23 cellular contexts compared by ENCODE assay signal in the genomic region with DNA sequence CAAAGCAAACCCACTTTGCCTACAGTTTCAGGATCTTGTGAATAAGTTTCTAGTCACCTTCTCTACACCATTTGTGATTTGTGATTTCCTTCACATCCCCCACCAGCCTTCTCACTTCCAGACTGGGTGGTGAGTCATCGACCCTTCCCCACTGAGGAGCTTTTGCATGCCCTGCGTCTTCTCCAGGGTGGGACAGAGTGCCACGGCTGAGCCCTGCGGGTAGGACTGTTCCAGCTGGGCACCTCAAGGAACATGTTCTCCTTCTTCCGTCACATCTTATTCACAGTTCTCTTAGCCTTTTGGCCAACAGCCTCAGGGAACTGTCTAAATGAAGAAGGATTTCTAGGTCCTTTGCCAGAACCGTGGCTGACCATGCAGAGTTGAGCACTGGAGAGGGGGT.
DNase-seq lines count a peak whose midpoint lies in the region; ATAC-seq, FAIRE-seq and TF ChIP-seq lines count a peak whose summit lies in the region.
"Had no signal": no experiment of that assay in that cellular context is flagged by ENCODE, and none has a peak within 500 bp of the region (broad histone marks: within the 10 kb centered on the region; RNA-seq: fewer than 3 reads in every experiment).

No MANE protein-coding gene starts in this region.

- TF ChIP-seq POLR2A in A549 (IDR thresholded peaks at IDR 0.05; ENCODE audit: low read length), result no peak

- H3K9me3 Mint-ChIP-seq in osteocyte (ENCODE audit: unreplicated experiment), result no peaks in the 10 kb centered on the region

- CTCF ChIA-PET in A549 (lab: Yijun Ruan, JAX), result no interaction called here

- H3K27me3 ChIP-seq in bronchial epithelial cell (ENCODE audit: control insufficient read depth, insufficient read depth, low read length), result no peaks in the 10 kb centered on the region
- H3K27me3 ChIP-seq: cardiac muscle cell, neutrophil, Peyer's patch had no signal

- no peak for TF ChIP-seq EP300 in A549 (IDR thresholded peaks at IDR 0.05)

- no peak for TF ChIP-seq CTCF in A549 (IDR thresholded peaks at IDR 0.05)
- no peak for TF ChIP-seq CTCF in bronchial epithelial cell (IDR thresholded peaks at IDR 0.05; ENCODE audit: insufficient read depth, low read length, severe bottlenecking)
- no peak for TF ChIP-seq CTCF in osteocyte (IDR thresholded peaks at IDR 0.05)

- H3K4me1 Mint-ChIP-seq in osteocyte (ENCODE audit: unreplicated experiment), result peaks cover 14% of the 10 kb centered on the region

- ATAC-seq in A549 (no peak), GM18517 (IDR thresholded peaks at IDR 0.05; ENCODE audit: unreplicated experiment) (no peak)
- ATAC-seq: T-helper 17 cell had no signal

- H3K9me3 ChIP-seq in A549, result no peaks in the 10 kb centered on the region
- H3K9me3 ChIP-seq: esophagus muscularis mucosa, neutrophil, Peyer's patch had no signal

- no peak overlapping the region for H3K27ac Mint-ChIP-seq in osteocyte (ENCODE audit: unreplicated experiment)
- H3K27ac Mint-ChIP-seq: T-helper 17 cell had no signal

- H3K36me3 Mint-ChIP-seq in osteocyte (ENCODE audit: unreplicated experiment), result no peaks in the 10 kb centered on the region

- 47% methylated on average over 6 of the region's 6 CpGs for WGBS in A549 (ENCODE audit: missing lambda C conversion rate)

- TF ChIP-seq RAD21 in A549 (conservative IDR thresholded peaks at IDR 0.05 in 1 of 2, IDR thresholded peaks at IDR 0.05 in 1 of 2), result no peak

- no peak overlapping the region for H3K27ac ChIP-seq in A549
- H3K27ac ChIP-seq: C4-2B, cardiac muscle cell, esophagus muscularis mucosa, neutrophil, Peyer's patch, VCaP had no signal

- no peak overlapping the region for H3K4me3 Mint-ChIP-seq in osteocyte (ENCODE audit: unreplicated experiment)
- H3K4me3 Mint-ChIP-seq: T-helper 17 cell had no signal

- POLR2A ChIA-PET in A549 (lab: Yijun Ruan, JAX), result no interaction called here

- H3K4me2 ChIP-seq in A549, result peak overlapping the region; percentile 12; the same call in 2 of the 3 replicates

- FAIRE-seq in A549 (lab: Jason Lieb, UNC) (no peak), bronchial epithelial cell (lab: Jason Lieb, UNC) (no peak)

- peaks cover 27% of the 10 kb centered on the region for H3K4me1 ChIP-seq in A549
- H3K4me1 ChIP-seq: esophagus muscularis mucosa, Peyer's patch had no signal

- DNase-seq in A549 (ENCODE audit: low read depth in 1 of 2, low spot score in 1 of 2) (no peak), HT1080 (ENCODE audit: low read depth) (peak; percentile 49), bronchial epithelial cell (ENCODE audit: low read depth) (peak; percentile 67), islet precursor cell (peak; percentile 81), osteocyte (ENCODE audit: extremely low spot score, unreplicated experiment) (no peak), AML-193 (lab: John Stamatoyannopoulos, UW) (no peak), ureter (ENCODE audit: low spot score) (no peak)
- DNase-seq: activated CD8-positive, alpha-beta memory T cell treated with anti-CD3 and anti-CD28 coated beads, Interleukin-2, amount 50 U/mL, for 48 hours; activated effector memory CD4-positive, alpha-beta T cell treated with anti-CD3 and anti-CD28 coated beads, Interleukin-2, amount 50 U/mL, for 16 hours; GF-D8; GOT3; Karpas-422; NCI-H1092 treated with DMSO at 0.1 percent for 48 hours; NCI-H2081; retina; T-helper 17 cell had no signal

- no peaks in the 10 kb centered on the region for H3K36me3 ChIP-seq in bronchial epithelial cell (ENCODE audit: control insufficient read depth, insufficient read depth, low read length)
- H3K36me3 ChIP-seq: cardiac muscle cell, esophagus muscularis mucosa, neutrophil, Peyer's patch had no signal

- H3K27me3 Mint-ChIP-seq in osteocyte (ENCODE audit: unreplicated experiment), result peaks cover 24% of the 10 kb centered on the region

- no peak overlapping the region for H3K4me3 ChIP-seq in A549
- H3K4me3 ChIP-seq in bronchial epithelial cell (ENCODE audit: low read depth, low read length), result no peak overlapping the region
- H3K4me3 ChIP-seq: cardiac muscle cell, esophagus muscularis mucosa, Peyer's patch had no signal

TF ChIP-seq in A549, 52 proteins besides CTCF, POLR2A, EP300 and RAD21:
- TF ChIP-seq FOSL2 (IDR thresholded peaks at IDR 0.05) (no peak), FOSL2 (CRISPR knock-in tag; IDR thresholded peaks at IDR 0.05) (peak; percentile 50)
- TF ChIP-seq, protein P1, sequence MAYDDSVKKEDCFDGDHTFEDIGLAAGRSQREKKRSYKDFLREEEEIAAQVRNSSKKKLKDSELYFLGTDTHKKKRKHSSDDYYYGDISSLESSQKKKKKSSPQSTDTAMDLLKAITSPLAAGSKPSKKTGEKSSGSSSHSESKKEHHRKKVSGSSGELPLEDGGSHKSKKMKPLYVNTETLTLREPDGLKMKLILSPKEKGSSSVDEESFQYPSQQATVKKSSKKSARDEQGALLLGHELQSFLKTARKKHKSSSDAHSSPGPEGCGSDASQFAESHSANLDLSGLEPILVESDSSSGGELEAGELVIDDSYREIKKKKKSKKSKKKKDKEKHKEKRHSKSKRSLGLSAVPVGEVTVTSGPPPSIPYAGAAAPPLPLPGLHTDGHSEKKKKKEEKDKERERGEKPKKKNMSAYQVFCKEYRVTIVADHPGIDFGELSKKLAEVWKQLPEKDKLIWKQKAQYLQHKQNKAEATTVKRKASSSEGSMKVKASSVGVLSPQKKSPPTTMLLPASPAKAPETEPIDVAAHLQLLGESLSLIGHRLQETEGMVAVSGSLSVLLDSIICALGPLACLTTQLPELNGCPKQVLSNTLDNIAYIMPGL (CRISPR knock-in tag; IDR thresholded peaks at IDR 0.05; ENCODE audit: borderline replicate concordance), result no peak

Comparison
In these comparisons a context has a peak if more than half of its experiments do, and no peak if none do; other contexts are left out.
1. DNase-seq: peak in HT1080 (single experiment), bronchial epithelial cell (single experiment) and islet precursor cell (single experiment); none in A549 (0 of 2), osteocyte (single experiment), AML-193 (0 of 2) and ureter (single experiment).